9 cellular contexts compared by ENCODE assay signal in genomic region chr18:77098033-77098432, GRCh38. TPM values are rescaled to one million over a fixed set of nuclear protein-coding genes. Genes with fewer than 3 reads are reported as not detected.
A peak's percentile ranks its signal among the peaks of the same experiment; 100 is the strongest.
DNase-seq lines count a peak whose midpoint lies in the region; ATAC-seq and TF ChIP-seq lines count a peak whose summit lies in the region.
"Had no signal": no experiment of that assay in that cellular context is flagged by ENCODE, and none has a peak within 500 bp of the region (broad histone marks: within the 10 kb centered on the region; RNA-seq: fewer than 3 reads in every experiment).

No MANE protein-coding gene starts in this region.

- intact Hi-C loops in activated CD8-positive, alpha-beta T cell treated with anti-CD3 and anti-CD28 coated beads for 36 hours (cut with micrococcal nuclease), result no loop called here
- intact Hi-C loops in left lung (cut with DNase I), result no loop called here

- H3K4me3 Mint-ChIP-seq in stimulated activated naive CD8-positive, alpha-beta T cell treated with anti-CD3 and anti-CD28 coated beads, Interleukin-15, Interleukin-2, amounts not matched to agents 100 ng/mL and 50 ng/mL, for 24 hours, result no peak overlapping the region
- no peak overlapping the region for H3K4me3 Mint-ChIP-seq in activated CD8-positive, alpha-beta T cell treated with anti-CD3 and anti-CD28 coated beads for 36 hours

- peak overlapping the region; percentile 1 to 80 for H3K27ac ChIP-seq in left lung

- no peak for DNase-seq in stimulated activated naive CD8-positive, alpha-beta T cell treated with anti-CD3 and anti-CD28 coated beads, Interleukin-15, Interleukin-2, amounts not matched to agents 100 U/mL and 50 U/mL, for 24 hours
- no peak for DNase-seq in activated CD8-positive, alpha-beta T cell treated with anti-CD3 and anti-CD28 coated beads for 36 hours
- DNase-seq in left lung, result no peak
- DNase-seq in effector CD4-positive, alpha-beta T cell, result no peak
- no peak for DNase-seq in stimulated activated naive CD4-positive, alpha-beta T cell treated with Interleukin-2 at 50 U/mL for 16 hours (lab: John Stamatoyannopoulos, UW)
- no peak for DNase-seq in NCI-H510A (lab: John Stamatoyannopoulos, UW)
- DNase-seq: activated CD4-positive, alpha-beta T cell treated with anti-CD3 and anti-CD28 coated beads for 1 hour had no signal

- no peaks in the 10 kb centered on the region for H3K27me3 Mint-ChIP-seq in stimulated activated naive CD8-positive, alpha-beta T cell treated with anti-CD3 and anti-CD28 coated beads, Interleukin-15, Interleukin-2, amounts not matched to agents 100 ng/mL and 50 ng/mL, for 24 hours
- H3K27me3 Mint-ChIP-seq in activated CD8-positive, alpha-beta T cell treated with anti-CD3 and anti-CD28 coated beads for 36 hours, result no peaks in the 10 kb centered on the region

- H3K36me3 ChIP-seq in left lung, result peaks cover 0 to 11% of the 10 kb centered on the region in 2 donors

- H3K4me1 Mint-ChIP-seq in stimulated activated naive CD8-positive, alpha-beta T cell treated with anti-CD3 and anti-CD28 coated beads, Interleukin-15, Interleukin-2, amounts not matched to agents 100 ng/mL and 50 ng/mL, for 24 hours (ENCODE audit: low read depth), result peaks cover 89% of the 10 kb centered on the region
- H3K4me1 Mint-ChIP-seq in activated CD8-positive, alpha-beta T cell treated with anti-CD3 and anti-CD28 coated beads for 36 hours (ENCODE audit: low read depth), result peaks cover 88% of the 10 kb centered on the region

- H3K4me3 ChIP-seq in left lung, result no peak overlapping the region

- H3K9me3 Mint-ChIP-seq in stimulated activated naive CD8-positive, alpha-beta T cell treated with anti-CD3 and anti-CD28 coated beads, Interleukin-15, Interleukin-2, amounts not matched to agents 100 ng/mL and 50 ng/mL, for 24 hours, result no peaks in the 10 kb centered on the region
- no peaks in the 10 kb centered on the region for H3K9me3 Mint-ChIP-seq in activated CD8-positive, alpha-beta T cell treated with anti-CD3 and anti-CD28 coated beads for 36 hours

- peaks cover 12 to 88% of the 10 kb centered on the region in 2 donors for H3K4me1 ChIP-seq in left lung

- CTCF ChIA-PET in activated CD8-positive, alpha-beta T cell treated with anti-CD3 and anti-CD28 coated beads for 36 hours (lab: Charles Lee), result interaction anchor here (0.8 to 1.6 kb wide), 7 partner anchors 11 to 98 kb away, joined by 3 to 7 read pairs (median 3); no protein-coding TSS in a partner anchor

- no peak for TF ChIP-seq CTCF in activated CD8-positive, alpha-beta T cell treated with anti-CD3 and anti-CD28 coated beads for 36 hours (IDR thresholded peaks at IDR 0.05)
- no peak for TF ChIP-seq CTCF in left lung (IDR thresholded peaks at IDR 0.05)

- ATAC-seq in stimulated activated naive CD8-positive, alpha-beta T cell treated with anti-CD3 and anti-CD28 coated beads, Interleukin-15, Interleukin-2, amounts not matched to agents 100 U/mL and 50 U/mL, for 24 hours, result no peak
- no peak for ATAC-seq in activated CD8-positive, alpha-beta T cell treated with anti-CD3 and anti-CD28 coated beads for 36 hours
- no peak for ATAC-seq in left lung
- no peak for ATAC-seq in GM18868 (IDR thresholded peaks at IDR 0.05; ENCODE audit: unreplicated experiment)

- H3K9me3 ChIP-seq in left lung, result no peaks in the 10 kb centered on the region

- no peaks in the 10 kb centered on the region for H3K27me3 ChIP-seq in left lung

- POLR2A ChIA-PET in activated CD8-positive, alpha-beta T cell treated with anti-CD3 and anti-CD28 coated beads for 36 hours (lab: Charles Lee), result interaction anchor here (0.9 to 20.2 kb wide), 5 partner anchors 9 to 35 kb away, joined by 3 to 337 read pairs (median 4); partner anchors contain the start of gene MBP

- peaks cover 50% of the 10 kb centered on the region for H3K36me3 Mint-ChIP-seq in stimulated activated naive CD8-positive, alpha-beta T cell treated with anti-CD3 and anti-CD28 coated beads, Interleukin-15, Interleukin-2, amounts not matched to agents 100 ng/mL and 50 ng/mL, for 24 hours (ENCODE audit: low read depth)
- H3K36me3 Mint-ChIP-seq in activated CD8-positive, alpha-beta T cell treated with anti-CD3 and anti-CD28 coated beads for 36 hours (ENCODE audit: low read depth), result peaks cover 52% of the 10 kb centered on the region

- peak overlapping the region; percentile 58 for H3K27ac Mint-ChIP-seq in stimulated activated naive CD8-positive, alpha-beta T cell treated with anti-CD3 and anti-CD28 coated beads, Interleukin-15, Interleukin-2, amounts not matched to agents 100 ng/mL and 50 ng/mL, for 24 hours
- peak overlapping the region; percentile 74 for H3K27ac Mint-ChIP-seq in activated CD8-positive, alpha-beta T cell treated with anti-CD3 and anti-CD28 coated beads for 36 hours

RNA-seq across cellular contexts. Expression of gene MBP, which starts 34.5 kb away (rescaled TPM):
- total RNA-seq in activated CD8-positive, alpha-beta T cell treated with anti-CD3 and anti-CD28 coated beads for 36 hours, result 10 to 100 TPM; 39.9 to 41.5 TPM
- total RNA-seq in left lung, result 10 to 100 TPM; 40.5 to 56.7 TPM
